ENCODE assay signal across 19 cellular contexts in genomic region chr17:74150428-74151025, GRCh38.
"Had no signal": no experiment of that assay in that cellular context is flagged by ENCODE, and none has a peak within 500 bp of the region (broad histone marks: within the 10 kb centered on the region; RNA-seq: fewer than 3 reads in every experiment).

No MANE protein-coding gene starts in this region.

- H3K9me3 ChIP-seq: neutrophil, right atrium auricular region, tibial nerve had no signal

- H3K4me3 Mint-ChIP-seq: activated naive CD8-positive, alpha-beta T cell; naive thymus-derived CD4-positive, alpha-beta T cell; stimulated activated naive B cell treated with anti-CD40 and anti-IgM and Interleukin-4, amounts not matched to agents 10 μg/mL and 1 μg/mL and 100 μg/mL, for 72 hours; T-cell had no signal

- H3K36me3 ChIP-seq: neutrophil, right atrium auricular region, tibial nerve, WERI-Rb-1 had no signal

- H3K27ac ChIP-seq: coronary artery, neutrophil, right atrium auricular region, SK-N-MC, tibial nerve, WERI-Rb-1 had no signal

- H3K4me3 ChIP-seq: coronary artery, right atrium auricular region, SK-N-MC, tibial nerve had no signal

- H3K27me3 ChIP-seq: right atrium auricular region, tibial nerve had no signal

- DNase-seq: activated CD4-positive, alpha-beta T cell treated with anti-CD3 and anti-CD28 coated beads, Interleukin-2, amount 50 U/mL, for 48 hours; activated gamma-delta T cell; activated T-cell treated with anti-CD3 and anti-CD28 coated beads, Interleukin-2, amount 50 U/mL, for 48 hours; amniotic stem cell; central memory CD4-positive, alpha-beta T cell; hypothalamus; left cardiac atrium; naive thymus-derived CD4-positive, alpha-beta T cell; stimulated activated CD4-positive, alpha-beta T cell treated with anti-CD3 and anti-CD28 coated beads, Interleukin-2, amount 100 ng/mL, for 48 hours; stimulated activated naive B cell treated with anti-CD40 and anti-IgM and Interleukin-4, amounts not matched to agents 10 μg/mL and 1 μg/mL and 100 μg/mL, for 72 hours had no signal

- ATAC-seq: esophagus mucosa; left cardiac atrium; naive thymus-derived CD4-positive, alpha-beta T cell; stimulated activated naive B cell treated with anti-CD40 and anti-IgM and Interleukin-4, amounts not matched to agents 10 μg/mL and 1 μg/mL and 100 μg/mL, for 72 hours; T-cell had no signal

- H3K4me1 Mint-ChIP-seq: stimulated activated naive B cell treated with anti-CD40 and anti-IgM and Interleukin-4, amounts not matched to agents 10 μg/mL and 1 μg/mL and 100 μg/mL, for 72 hours; T-cell had no signal

- H3K27ac Mint-ChIP-seq: activated naive CD8-positive, alpha-beta T cell; naive thymus-derived CD4-positive, alpha-beta T cell; stimulated activated naive B cell treated with anti-CD40 and anti-IgM and Interleukin-4, amounts not matched to agents 10 μg/mL and 1 μg/mL and 100 μg/mL, for 72 hours; T-cell had no signal

- H3K4me1 ChIP-seq: right atrium auricular region, tibial nerve had no signal

- H3K36me3 Mint-ChIP-seq: activated naive CD8-positive, alpha-beta T cell; stimulated activated naive B cell treated with anti-CD40 and anti-IgM and Interleukin-4, amounts not matched to agents 10 μg/mL and 1 μg/mL and 100 μg/mL, for 72 hours; T-cell had no signal

- H3K9me3 Mint-ChIP-seq: T-cell had no signal
